20 cellular contexts compared by ENCODE assay signal in the genomic region with DNA sequence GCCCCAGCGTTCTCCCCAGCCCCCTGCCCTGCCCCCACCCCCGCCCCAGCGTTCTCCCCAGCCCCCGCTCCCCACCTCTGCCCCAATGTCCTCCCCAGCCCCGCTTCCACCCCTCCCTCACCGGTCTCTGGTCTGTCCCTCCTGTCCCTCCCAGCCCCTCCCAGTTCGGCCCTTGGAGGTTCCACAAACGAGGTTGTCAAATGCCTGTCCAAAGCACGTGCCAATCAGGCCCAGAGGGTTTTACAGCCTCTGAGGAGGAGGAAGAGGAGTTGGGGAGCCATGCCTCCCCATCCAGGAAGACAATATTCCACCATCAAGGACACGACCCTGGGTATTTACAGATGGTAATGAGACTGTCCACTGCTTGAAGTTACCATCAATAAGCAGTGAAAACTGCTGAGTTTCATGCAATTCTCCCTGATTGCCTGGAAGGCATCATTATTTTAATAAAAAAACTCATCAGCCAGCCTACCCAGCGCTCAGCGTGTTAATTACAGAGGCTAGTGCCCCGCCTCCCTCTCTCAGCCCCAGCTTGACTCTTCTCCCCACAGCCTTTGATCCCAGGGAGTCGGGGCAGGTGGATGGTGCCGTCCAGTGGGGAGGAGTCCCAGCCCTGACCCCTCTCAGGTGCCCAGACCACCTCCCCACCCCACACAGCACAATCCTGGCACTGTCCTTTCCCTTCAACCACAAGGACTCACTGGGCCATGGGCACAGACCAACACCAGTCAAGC. TPM values are rescaled to one million over a fixed set of nuclear protein-coding genes. Genes with fewer than 3 reads are reported as not detected.
DNase-seq lines count a peak whose midpoint lies in the region; ATAC-seq and TF ChIP-seq lines count a peak whose summit lies in the region.
"Had no signal": no experiment of that assay in that cellular context is flagged by ENCODE, and none has a peak within 500 bp of the region (broad histone marks: within the 10 kb centered on the region; RNA-seq: fewer than 3 reads in every experiment).

No MANE protein-coding gene starts in this region.

- H3K4me3 Mint-ChIP-seq in activated naive CD4-positive, alpha-beta T cell treated with anti-CD3 and anti-CD28 coated beads, Interleukin-2, amount 10 ng/mL, durations not matched to agents 7 days and 5 days: no peak overlapping the region
- H3K4me3 Mint-ChIP-seq in type B pancreatic cell: no peak overlapping the region
- no peak overlapping the region for H3K4me3 Mint-ChIP-seq in chondrocyte (ENCODE audit: unreplicated experiment)
- H3K4me3 Mint-ChIP-seq: CD4-positive, alpha-beta memory T cell; H9 had no signal

- no peak for ATAC-seq in activated naive CD4-positive, alpha-beta T cell treated with anti-CD3 and anti-CD28 coated beads, Interleukin-2, amount 50 U/mL, for 72 hours
- ATAC-seq in left lobe of liver: no peak
- ATAC-seq: SK-N-SH treated with all-trans-retinoic acid at 6 μM for 48 hours had no signal

- H3K36me3 Mint-ChIP-seq in activated naive CD4-positive, alpha-beta T cell treated with anti-CD3 and anti-CD28 coated beads, Interleukin-2, amount 10 ng/mL, durations not matched to agents 7 days and 5 days: no peaks in the 10 kb centered on the region
- no peaks in the 10 kb centered on the region for H3K36me3 Mint-ChIP-seq in activated naive CD4-positive, alpha-beta T cell treated with anti-CD3 and anti-CD28 coated beads, Interleukin-2, amount 50 U/mL, for 72 hours
- H3K36me3 Mint-ChIP-seq in type B pancreatic cell (no peaks in the 10 kb centered on the region), chondrocyte (ENCODE audit: low read depth) (no peaks in the 10 kb centered on the region)
- H3K36me3 Mint-ChIP-seq: CD4-positive, alpha-beta memory T cell had no signal

- no peak overlapping the region for H3K27ac Mint-ChIP-seq in activated naive CD4-positive, alpha-beta T cell treated with anti-CD3 and anti-CD28 coated beads, Interleukin-2, amount 10 ng/mL, durations not matched to agents 7 days and 5 days
- H3K27ac Mint-ChIP-seq in activated naive CD4-positive, alpha-beta T cell treated with anti-CD3 and anti-CD28 coated beads, Interleukin-2, amount 50 U/mL, for 72 hours: no peak overlapping the region
- H3K27ac Mint-ChIP-seq in type B pancreatic cell: no peak overlapping the region
- no peak overlapping the region for H3K27ac Mint-ChIP-seq in chondrocyte (ENCODE audit: unreplicated experiment)
- H3K27ac Mint-ChIP-seq: CD4-positive, alpha-beta memory T cell; H9 had no signal

- no peak for TF ChIP-seq CTCF in type B pancreatic cell (conservative IDR thresholded peaks at IDR 0.05)
- no peak for TF ChIP-seq CTCF in chondrocyte (IDR thresholded peaks at IDR 0.05)

- peak; percentile 7 for DNase-seq in activated naive CD4-positive, alpha-beta T cell treated with anti-CD3 and anti-CD28 coated beads, Interleukin-2, amount 10 ng/mL, durations not matched to agents 7 days and 5 days
- DNase-seq in activated naive CD4-positive, alpha-beta T cell treated with anti-CD3 and anti-CD28 coated beads, Interleukin-2, amount 50 U/mL, for 72 hours (ENCODE audit: low spot score in 2 of 2): no peak
- DNase-seq in NCI-H69 (lab: John Stamatoyannopoulos, UW) (peak; percentile 55), left lobe of liver (ENCODE audit: low spot score) (peak; percentile 14), type B pancreatic cell (ENCODE audit: extremely low spot score, unreplicated experiment) (peak; percentile 49), chondrocyte (ENCODE audit: low spot score) (no peak), COLO829 (ENCODE audit: low spot score) (no peak)
- DNase-seq in activated CD4-positive, alpha-beta T cell treated with anti-CD3 and anti-CD28 coated beads for 48 hours: no peak
- DNase-seq: CD4-positive, alpha-beta memory T cell; NCI-H2081 treated with DMSO at 0.1 percent for 48 hours; NCI-H446 treated with DMSO at 0.1 percent for 48 hours; NCI-H774; SIG-M5 had no signal

- CTCF ChIA-PET in activated naive CD4-positive, alpha-beta T cell treated with anti-CD3 and anti-CD28 coated beads, Interleukin-2, amount 10 ng/mL, durations not matched to agents 7 days and 5 days (lab: Charles Lee): no interaction called here

- H3K4me1 Mint-ChIP-seq in activated naive CD4-positive, alpha-beta T cell treated with anti-CD3 and anti-CD28 coated beads, Interleukin-2, amount 10 ng/mL, durations not matched to agents 7 days and 5 days: no peaks in the 10 kb centered on the region
- H3K4me1 Mint-ChIP-seq in type B pancreatic cell (ENCODE audit: unreplicated experiment): peaks cover 4% of the 10 kb centered on the region
- H3K4me1 Mint-ChIP-seq in chondrocyte (ENCODE audit: low read depth): no peaks in the 10 kb centered on the region
- H3K4me1 Mint-ChIP-seq: CD4-positive, alpha-beta memory T cell had no signal

- peaks cover 26% of the 10 kb centered on the region for H3K27me3 Mint-ChIP-seq in activated naive CD4-positive, alpha-beta T cell treated with anti-CD3 and anti-CD28 coated beads, Interleukin-2, amount 10 ng/mL, durations not matched to agents 7 days and 5 days
- peaks cover 32% of the 10 kb centered on the region for H3K27me3 Mint-ChIP-seq in type B pancreatic cell
- H3K27me3 Mint-ChIP-seq in chondrocyte (ENCODE audit: low read depth): peaks cover 42% of the 10 kb centered on the region

- H3K9me3 Mint-ChIP-seq in activated naive CD4-positive, alpha-beta T cell treated with anti-CD3 and anti-CD28 coated beads, Interleukin-2, amount 10 ng/mL, durations not matched to agents 7 days and 5 days: no peaks in the 10 kb centered on the region
- H3K9me3 Mint-ChIP-seq in activated naive CD4-positive, alpha-beta T cell treated with anti-CD3 and anti-CD28 coated beads, Interleukin-2, amount 50 U/mL, for 72 hours: no peaks in the 10 kb centered on the region
- H3K9me3 Mint-ChIP-seq in type B pancreatic cell: no peaks in the 10 kb centered on the region
- no peaks in the 10 kb centered on the region for H3K9me3 Mint-ChIP-seq in chondrocyte (ENCODE audit: low read depth)
- H3K9me3 Mint-ChIP-seq: CD4-positive, alpha-beta memory T cell had no signal

RNA-seq across cellular contexts. Expression of a gene that starts 30.6 kb away (rescaled TPM):
- not detected for total RNA-seq in activated naive CD4-positive, alpha-beta T cell treated with anti-CD3 and anti-CD28 coated beads, Interleukin-2, amount 50 U/mL, for 72 hours
- total RNA-seq in left lobe of liver: 2.4 TPM
- not detected in 2 replicates for total RNA-seq in type B pancreatic cell (ENCODE audit: low replicate concordance)
- not detected in 3 replicates for total RNA-seq in chondrocyte
- total RNA-seq: A673; CD4-positive, alpha-beta memory T cell; H9; HT1080; M059J; OCI-LY7; RPMI7951 had no signal

RNA-seq across cellular contexts. Expression of a gene that starts 55.6 kb away (rescaled TPM):
- total RNA-seq in activated naive CD4-positive, alpha-beta T cell treated with anti-CD3 and anti-CD28 coated beads, Interleukin-2, amount 50 U/mL, for 72 hours: under 1 TPM in 1 of 2 donors, not detected in 1; 0.23 TPM
- total RNA-seq in left lobe of liver (0.30 TPM), type B pancreatic cell (ENCODE audit: low replicate concordance) (5.6 and 9.0 TPM in 2 replicates), chondrocyte (0.54 to 1.2 TPM (median 0.75 TPM) in 3 replicates)
- total RNA-seq: CD4-positive, alpha-beta memory T cell; OCI-LY7; RPMI7951 had no signal

Comparison
In these comparisons a context has a peak if more than half of its experiments do, and no peak if none do; other contexts are left out.
1. DNase-seq: peak in activated naive CD4-positive, alpha-beta T cell treated with anti-CD3 and anti-CD28 coated beads, Interleukin-2, amount 10 ng/mL, durations not matched to agents 7 days and 5 days (single experiment), NCI-H69 (single experiment), left lobe of liver (single experiment) and type B pancreatic cell (single experiment); none in activated naive CD4-positive, alpha-beta T cell treated with anti-CD3 and anti-CD28 coated beads, Interleukin-2, amount 50 U/mL, for 72 hours (0 of 2), chondrocyte (single experiment), activated CD4-positive, alpha-beta T cell treated with anti-CD3 and anti-CD28 coated beads for 48 hours (single experiment) and COLO829 (single experiment).